In the genomic region with DNA sequence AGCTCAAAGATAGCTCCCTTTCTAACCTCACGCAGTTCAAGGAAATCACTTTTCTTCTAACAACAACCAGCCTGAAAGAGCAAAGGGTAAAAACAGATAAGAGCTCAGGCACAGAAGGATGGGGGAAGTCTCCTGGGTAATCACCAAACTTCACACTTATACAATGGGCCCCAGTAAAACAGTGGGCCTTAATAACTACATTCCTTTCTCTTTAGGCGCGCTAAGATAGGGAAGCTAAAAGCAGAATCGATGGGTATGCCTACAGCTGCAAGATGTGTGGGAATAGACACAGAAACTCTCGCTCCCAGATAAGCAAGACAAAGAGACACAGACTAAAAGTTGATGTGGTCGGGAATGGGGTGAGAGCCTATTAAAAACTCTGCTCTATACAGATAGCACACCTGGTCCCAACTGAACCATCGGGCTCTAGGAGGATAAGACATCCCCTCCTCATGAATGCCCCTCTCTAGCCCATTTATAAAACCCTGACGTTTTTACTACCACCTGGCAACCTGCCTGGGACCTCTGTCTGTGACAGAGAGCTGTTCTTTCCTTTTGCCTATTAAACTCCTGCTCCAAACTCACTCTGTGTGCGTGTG, we compare ENCODE assay signal across 31 cellular contexts. TPM values are rescaled to one million over a fixed set of nuclear protein-coding genes. Genes with fewer than 3 reads are reported as not detected.
DNase-seq lines count a peak whose midpoint lies in the region; ATAC-seq and TF ChIP-seq lines count a peak whose summit lies in the region.
"Had no signal": no experiment of that assay in that cellular context is flagged by ENCODE, and none has a peak within 500 bp of the region (broad histone marks: within the 10 kb centered on the region; RNA-seq: fewer than 3 reads in every experiment).

No MANE protein-coding gene starts in this region.

- no peaks in the 10 kb centered on the region for H3K27me3 Mint-ChIP-seq in natural killer cell (ENCODE audit: low read depth in 2 of 2)
- H3K27me3 Mint-ChIP-seq in natural killer cell treated with Interleukin-12 subunit alpha and Interleukin-12 subunit beta and Interleukin-15 and Interleukin-18, amount 100 ng/mL, for 72 hours: no peaks in the 10 kb centered on the region
- no peaks in the 10 kb centered on the region for H3K27me3 Mint-ChIP-seq in immature natural killer cell (ENCODE audit: low read depth in 3 of 3)
- H3K27me3 Mint-ChIP-seq: stimulated activated memory B cell treated with anti-CD40 and anti-IgM and Interleukin-4, amounts not matched to agents 10 μg/mL and 1 μg/mL and 100 μg/mL, for 72 hours had no signal

- H3K36me3 Mint-ChIP-seq in natural killer cell (no peaks in the 10 kb centered on the region), immature natural killer cell (peaks cover 0 to 10% (median 0%) of the 10 kb centered on the region in 3 donors)
- no peaks in the 10 kb centered on the region for H3K36me3 Mint-ChIP-seq in natural killer cell treated with Interleukin-12 subunit alpha and Interleukin-12 subunit beta and Interleukin-15 and Interleukin-18, amount 100 ng/mL, for 72 hours
- H3K36me3 Mint-ChIP-seq: stimulated activated memory B cell treated with anti-CD40 and anti-IgM and Interleukin-4, amounts not matched to agents 10 μg/mL and 1 μg/mL and 100 μg/mL, for 72 hours had no signal

- TF ChIP-seq CTCF in natural killer cell (IDR thresholded peaks at IDR 0.05): no peak
- TF ChIP-seq CTCF in transverse colon (IDR thresholded peaks at IDR 0.05): no peak
- no peak for TF ChIP-seq CTCF in thyroid gland (IDR thresholded peaks at IDR 0.05)

- no peak for TF ChIP-seq POLR2A in transverse colon (IDR thresholded peaks at IDR 0.05)
- no peak for TF ChIP-seq POLR2A in thyroid gland (IDR thresholded peaks at IDR 0.05)

- H3K27ac Mint-ChIP-seq in natural killer cell (peak overlapping the region; percentile 50 to 68), immature natural killer cell (peak overlapping the region; percentile 18 to 82 (median 60))
- peak overlapping the region in 1 of 2 donors; percentile 28 for H3K27ac Mint-ChIP-seq in natural killer cell treated with Interleukin-12 subunit alpha and Interleukin-12 subunit beta and Interleukin-15 and Interleukin-18, amount 100 ng/mL, for 72 hours
- H3K27ac Mint-ChIP-seq: activated T-cell treated with anti-CD3 and anti-CD28 coated beads, Interleukin-2, amount 50 U/mL, for 72 hours; stimulated activated memory B cell treated with anti-CD40 and anti-IgM and Interleukin-4, amounts not matched to agents 10 μg/mL and 1 μg/mL and 100 μg/mL, for 72 hours had no signal

- H3K9me3 ChIP-seq in transverse colon (no peaks in the 10 kb centered on the region), thyroid gland (no peaks in the 10 kb centered on the region)
- H3K9me3 ChIP-seq: adrenal gland, BE2C, body of pancreas, pancreas had no signal

- no peaks in the 10 kb centered on the region for H3K36me3 ChIP-seq in transverse colon
- no peaks in the 10 kb centered on the region for H3K36me3 ChIP-seq in thyroid gland
- H3K36me3 ChIP-seq: adrenal gland, BE2C, pancreas had no signal

- no peak for DNase-seq in natural killer cell
- DNase-seq in natural killer cell treated with Interleukin-12 subunit alpha and Interleukin-12 subunit beta and Interleukin-15 and Interleukin-18, amount 100 ng/mL, for 72 hours (ENCODE audit: low spot score): no peak
- DNase-seq in OCI-M2 (lab: John Stamatoyannopoulos, UW; ENCODE audit: unreplicated experiment): peak; percentile 20
- DNase-seq in immature natural killer cell: no peak
- DNase-seq in transverse colon: peak; percentile 33
- DNase-seq in NCI-H82 (lab: John Stamatoyannopoulos, UW): no peak
- no peak for DNase-seq in thyroid gland
- DNase-seq: activated CD4-positive, alpha-beta T cell treated with anti-CD3 and anti-CD28 coated beads, Interleukin-2, amount 50 U/mL, for 4 hours; activated CD4-positive, CD25-positive, alpha-beta regulatory T cell; activated naive CD4-positive, alpha-beta T cell; activated T-cell treated with anti-CD3 and anti-CD28 coated beads, Interleukin-2, amount 50 U/mL, for 72 hours; adrenal gland; BE2C; islet precursor cell; NCI-H1048; NCI-H2081; NCI-H446; pancreas; right cardiac atrium; SHP77; stimulated activated CD4-positive, alpha-beta T cell treated with anti-CD3 and anti-CD28 coated beads, Interleukin-12 subunit alpha, Interleukin-12 subunit beta, amount 100 ng/mL, for 4 hours; stimulated activated CD4-positive, alpha-beta T cell treated with anti-CD3 and anti-CD28 coated beads, Interleukin-4, amount 100 ng/mL, for 1 hour had no signal

- H3K4me1 ChIP-seq in transverse colon (peaks cover 5 to 19% (median 15%) of the 10 kb centered on the region in 4 donors), thyroid gland (no peaks in the 10 kb centered on the region)
- H3K4me1 ChIP-seq: adrenal gland, BE2C, pancreas had no signal

- no peak for TF ChIP-seq EP300 in transverse colon (IDR thresholded peaks at IDR 0.05; ENCODE audit: low read depth)

- H3K4me3 ChIP-seq in transverse colon (no peak overlapping the region), thyroid gland (replicated peaks in 1 of 3) (no peak overlapping the region)
- H3K4me3 ChIP-seq: adrenal gland, body of pancreas, pancreas had no signal

- in situ Hi-C loops in transverse colon (cut with MboI; ENCODE audit: low pct_ligation_motif_present in 1 of 4, low pct_unique_long_range_greater_than_20kb in 1 of 4, low sequenced_read_pairs in 3 of 4): no loop called here

- peaks cover 21 to 26% of the 10 kb centered on the region in 2 donors for H3K4me1 Mint-ChIP-seq in natural killer cell
- peaks cover 4 to 9% of the 10 kb centered on the region in 2 donors for H3K4me1 Mint-ChIP-seq in natural killer cell treated with Interleukin-12 subunit alpha and Interleukin-12 subunit beta and Interleukin-15 and Interleukin-18, amount 100 ng/mL, for 72 hours (ENCODE audit: low read depth in 2 of 2)
- peaks cover 17 to 53% of the 10 kb centered on the region in 2 donors for H3K4me1 Mint-ChIP-seq in immature natural killer cell
- H3K4me1 Mint-ChIP-seq: stimulated activated memory B cell treated with anti-CD40 and anti-IgM and Interleukin-4, amounts not matched to agents 10 μg/mL and 1 μg/mL and 100 μg/mL, for 72 hours had no signal

- no peak for ATAC-seq in natural killer cell
- ATAC-seq in natural killer cell treated with Interleukin-12 subunit alpha and Interleukin-12 subunit beta and Interleukin-15 and Interleukin-18, amount 100 ng/mL, for 72 hours: no peak
- no peak for ATAC-seq in HG03280 (IDR thresholded peaks at IDR 0.05; ENCODE audit: unreplicated experiment)
- ATAC-seq: activated T-cell treated with anti-CD3 and anti-CD28 coated beads, Interleukin-2, amount 50 U/mL, for 72 hours; body of pancreas; right cardiac atrium; stimulated activated memory B cell treated with anti-CD40 and anti-IgM and Interleukin-4, amounts not matched to agents 10 μg/mL and 1 μg/mL and 100 μg/mL, for 72 hours had no signal

- WGBS in transverse colon (ENCODE audit: low coverage in 1 of 2), 2 donors: 41 to 48% methylated on average over 2 to 9 of the region's 9 CpGs
- 64 to 67% methylated on average over 9 of the region's 9 CpGs for whole genome bisulfite sequencing in thyroid gland, 2 donors

- H3K9me3 Mint-ChIP-seq in natural killer cell (no peaks in the 10 kb centered on the region), immature natural killer cell (peaks cover 0 to 1% (median 0%) of the 10 kb centered on the region in 6 donors)
- no peaks in the 10 kb centered on the region for H3K9me3 Mint-ChIP-seq in natural killer cell treated with Interleukin-12 subunit alpha and Interleukin-12 subunit beta and Interleukin-15 and Interleukin-18, amount 100 ng/mL, for 72 hours
- H3K9me3 Mint-ChIP-seq: activated T-cell treated with anti-CD3 and anti-CD28 coated beads, Interleukin-2, amount 50 U/mL, for 72 hours; stimulated activated memory B cell treated with anti-CD40 and anti-IgM and Interleukin-4, amounts not matched to agents 10 μg/mL and 1 μg/mL and 100 μg/mL, for 72 hours had no signal

- H3K27ac ChIP-seq in transverse colon (peak overlapping the region in 1 of 4 donors; percentile 50), thyroid gland (no peak overlapping the region)
- H3K27ac ChIP-seq: adrenal gland, body of pancreas, pancreas had no signal

- intact Hi-C loops in natural killer cell (cut with micrococcal nuclease) (no loop called here), transverse colon (cut with DNase I; ENCODE audit: low total_unique reads) (no loop called here), thyroid gland (cut with DNase I) (no loop called here)

- H3K4me3 Mint-ChIP-seq in natural killer cell (no peak overlapping the region), immature natural killer cell (no peak overlapping the region)
- no peak overlapping the region for H3K4me3 Mint-ChIP-seq in natural killer cell treated with Interleukin-12 subunit alpha and Interleukin-12 subunit beta and Interleukin-15 and Interleukin-18, amount 100 ng/mL, for 72 hours
- H3K4me3 Mint-ChIP-seq: activated T-cell treated with anti-CD3 and anti-CD28 coated beads, Interleukin-2, amount 50 U/mL, for 72 hours; stimulated activated memory B cell treated with anti-CD40 and anti-IgM and Interleukin-4, amounts not matched to agents 10 μg/mL and 1 μg/mL and 100 μg/mL, for 72 hours had no signal

- H3K27me3 ChIP-seq in transverse colon (no peaks in the 10 kb centered on the region), thyroid gland (no peaks in the 10 kb centered on the region)
- H3K27me3 ChIP-seq: adrenal gland, body of pancreas, pancreas had no signal

RNA-seq across cellular contexts. Expression of a gene that starts 0.8 kb away (rescaled TPM):
- total RNA-seq in natural killer cell (not detected), transverse colon (not detected), thyroid gland (not detected)
- not detected for total RNA-seq in natural killer cell treated with Interleukin-12 subunit alpha and Interleukin-12 subunit beta and Interleukin-15 and Interleukin-18, amount 100 ng/mL, for 72 hours
- polyA plus RNA-seq in immature natural killer cell: not detected
- total RNA-seq: activated T-cell treated with anti-CD3 and anti-CD28 coated beads, Interleukin-2, amount 50 U/mL, for 72 hours; adrenal gland; body of pancreas; cerebellum; Daoy; LHCN-M2; liver; pancreas; right cardiac atrium; ureter had no signal
- polyA plus RNA-seq: adrenal gland, liver, neural cell, pancreas, right cardiac atrium had no signal

RNA-seq across cellular contexts. Expression of a gene that starts 12.1 kb away (rescaled TPM):
- total RNA-seq in natural killer cell: under 1 TPM; 0.48 to 1.00 (median 0.61) TPM
- 1 to 10 TPM; 1.3 to 3.5 TPM for total RNA-seq in natural killer cell treated with Interleukin-12 subunit alpha and Interleukin-12 subunit beta and Interleukin-15 and Interleukin-18, amount 100 ng/mL, for 72 hours
- polyA plus RNA-seq in immature natural killer cell: 1 to 10 TPM in 1 of 3 donors, under 1 TPM in 1, not detected in 1; 0.82 to 1.7 TPM
- total RNA-seq in transverse colon: 10 to 100 TPM in 1 of 4 donors, not detected in 3; 39.2 TPM
- total RNA-seq in thyroid gland: under 1 TPM in 1 of 4 donors, not detected in 3; 0.93 TPM
- total RNA-seq: adrenal gland, body of pancreas, right cardiac atrium had no signal
- polyA plus RNA-seq: neural cell, pancreas, right cardiac atrium had no signal

RNA-seq across cellular contexts. Expression of a gene that starts 38.6 kb away (rescaled TPM):
- total RNA-seq in natural killer cell (not detected), transverse colon (not detected), thyroid gland (under 1 TPM in 1 of 4 donors, not detected in 3; 0.81 TPM)
- total RNA-seq in natural killer cell treated with Interleukin-12 subunit alpha and Interleukin-12 subunit beta and Interleukin-15 and Interleukin-18, amount 100 ng/mL, for 72 hours: not detected
- not detected for polyA plus RNA-seq in immature natural killer cell
- total RNA-seq: activated T-cell treated with anti-CD3 and anti-CD28 coated beads, Interleukin-2, amount 50 U/mL, for 72 hours; cerebellum; Daoy; LHCN-M2; pancreas had no signal
- polyA plus RNA-seq: neural cell had no signal

RNA-seq across cellular contexts. Expression of a gene that starts 43.8 kb away (rescaled TPM):
- total RNA-seq in natural killer cell: not detected
- not detected for total RNA-seq in natural killer cell treated with Interleukin-12 subunit alpha and Interleukin-12 subunit beta and Interleukin-15 and Interleukin-18, amount 100 ng/mL, for 72 hours
- not detected for polyA plus RNA-seq in immature natural killer cell
- total RNA-seq in transverse colon: 10 to 100 TPM in 1 of 4 donors, 1 to 10 TPM in 3; 4.2 to 19.5 (median 6.8) TPM
- 10 to 100 TPM in 3 of 4 donors, 1 to 10 TPM in 1; 3.0 to 43.0 (median 23.2) TPM for total RNA-seq in thyroid gland
- total RNA-seq: activated T-cell treated with anti-CD3 and anti-CD28 coated beads, Interleukin-2, amount 50 U/mL, for 72 hours; Daoy; LHCN-M2 had no signal
- polyA plus RNA-seq: neural cell had no signal

RNA-seq across cellular contexts. Expression of a gene that starts 58.7 kb away (rescaled TPM):
- total RNA-seq in natural killer cell (not detected), transverse colon (10 to 100 TPM in 3 of 4 donors, 1 to 10 TPM in 1; 6.8 to 68.8 (median 31.5) TPM), thyroid gland (under 1 TPM in 1 of 4 donors, not detected in 3; 0.33 TPM)
- total RNA-seq in natural killer cell treated with Interleukin-12 subunit alpha and Interleukin-12 subunit beta and Interleukin-15 and Interleukin-18, amount 100 ng/mL, for 72 hours: not detected
- polyA plus RNA-seq in immature natural killer cell: not detected
- total RNA-seq: activated T-cell treated with anti-CD3 and anti-CD28 coated beads, Interleukin-2, amount 50 U/mL, for 72 hours; cerebellum; Daoy; LHCN-M2; right cardiac atrium had no signal
- polyA plus RNA-seq: neural cell, right cardiac atrium had no signal

Comparison
In these comparisons a context has a peak if more than half of its experiments do, and no peak if none do; other contexts are left out.
1. DNase-seq: peak in OCI-M2 (single experiment) and transverse colon (single experiment); none in natural killer cell (single experiment), natural killer cell treated with Interleukin-12 subunit alpha and Interleukin-12 subunit beta and Interleukin-15 and Interleukin-18, amount 100 ng/mL, for 72 hours (single experiment), immature natural killer cell (0 of 3), NCI-H82 (single experiment) and thyroid gland (0 of 2).